ENCODE assay signal across 18 cellular contexts in genomic region chr18:42074704-42075103, GRCh38.
DNase-seq lines count a peak whose midpoint lies in the region; ATAC-seq, FAIRE-seq and TF ChIP-seq lines count a peak whose summit lies in the region.
"Had no signal": no experiment of that assay in that cellular context is flagged by ENCODE, and none has a peak within 500 bp of the region (broad histone marks: within the 10 kb centered on the region; RNA-seq: fewer than 3 reads in every experiment).

No MANE protein-coding gene starts in this region.

- intact Hi-C loops in kidney (cut with DNase I), result no loop called here
- intact Hi-C loops in head of caudate nucleus (cut with DNase I), result no loop called here
- intact Hi-C loops in activated CD4-positive, alpha-beta T cell treated with anti-CD3 and anti-CD28 coated beads for 36 hours (cut with DNase I, micrococcal nuclease), result no loop called here

- H3K4me1 Mint-ChIP-seq in activated naive CD8-positive, alpha-beta T cell (ENCODE audit: low read depth), result peaks cover 6% of the 10 kb centered on the region
- peaks cover 7% of the 10 kb centered on the region for H3K4me1 Mint-ChIP-seq in activated naive CD8-positive, alpha-beta T cell treated with anti-CD3 and anti-CD28 coated beads for 36 hours
- no peaks in the 10 kb centered on the region; the same call in 1 of the 2 replicates for H3K4me1 Mint-ChIP-seq in WTC11
- no peaks in the 10 kb centered on the region for H3K4me1 Mint-ChIP-seq in activated CD4-positive, alpha-beta T cell treated with anti-CD3 and anti-CD28 coated beads for 36 hours
- H3K4me1 Mint-ChIP-seq: B cell had no signal

- FAIRE-seq in kidney (lab: Jason Lieb, UNC), result peak; percentile 32
- FAIRE-seq: GM12878, HepG2 had no signal

- peaks cover 41% of the 10 kb centered on the region for H3K36me3 Mint-ChIP-seq in activated naive CD8-positive, alpha-beta T cell
- peaks cover 45% of the 10 kb centered on the region for H3K36me3 Mint-ChIP-seq in activated naive CD8-positive, alpha-beta T cell treated with anti-CD3 and anti-CD28 coated beads for 36 hours
- peaks cover 27% of the 10 kb centered on the region for H3K36me3 Mint-ChIP-seq in WTC11
- H3K36me3 Mint-ChIP-seq in activated CD4-positive, alpha-beta T cell treated with anti-CD3 and anti-CD28 coated beads for 36 hours (ENCODE audit: low read depth), result peaks cover 45% of the 10 kb centered on the region

- peaks cover 9 to 14% of the 10 kb centered on the region in 2 donors for H3K36me3 ChIP-seq in kidney (ENCODE audit: control insufficient read depth in 1 of 2, insufficient read depth in 2 of 2, low read length in 2 of 2)
- H3K36me3 ChIP-seq: HAP-1 had no signal

- no peaks in the 10 kb centered on the region for H3K27me3 Mint-ChIP-seq in activated naive CD8-positive, alpha-beta T cell
- no peaks in the 10 kb centered on the region for H3K27me3 Mint-ChIP-seq in activated naive CD8-positive, alpha-beta T cell treated with anti-CD3 and anti-CD28 coated beads for 36 hours
- no peaks in the 10 kb centered on the region for H3K27me3 Mint-ChIP-seq in WTC11 (ENCODE audit: low read depth)
- no peaks in the 10 kb centered on the region for H3K27me3 Mint-ChIP-seq in activated CD4-positive, alpha-beta T cell treated with anti-CD3 and anti-CD28 coated beads for 36 hours
- H3K27me3 Mint-ChIP-seq: B cell; CD8-positive, alpha-beta memory T cell had no signal

- TF ChIP-seq CTCF in WTC11 (IDR thresholded peaks at IDR 0.05), result no peak
- no peak for TF ChIP-seq CTCF in kidney (IDR thresholded peaks at IDR 0.05; ENCODE audit: borderline replicate concordance, extremely low read depth, insufficient read depth)

- H3K9me3 Mint-ChIP-seq in activated naive CD8-positive, alpha-beta T cell (ENCODE audit: low read depth), result no peaks in the 10 kb centered on the region
- H3K9me3 Mint-ChIP-seq in activated naive CD8-positive, alpha-beta T cell treated with anti-CD3 and anti-CD28 coated beads for 36 hours, result no peaks in the 10 kb centered on the region
- peaks cover 9% of the 10 kb centered on the region for H3K9me3 Mint-ChIP-seq in WTC11
- H3K9me3 Mint-ChIP-seq in activated CD4-positive, alpha-beta T cell treated with anti-CD3 and anti-CD28 coated beads for 36 hours (ENCODE audit: low read depth), result no peaks in the 10 kb centered on the region
- H3K9me3 Mint-ChIP-seq: CD8-positive, alpha-beta memory T cell had no signal

- no peak for ATAC-seq in WTC11
- no peak for ATAC-seq in activated CD4-positive, alpha-beta T cell treated with anti-CD3 and anti-CD28 coated beads for 36 hours
- ATAC-seq: GM12878, HepG2 had no signal

- no peak overlapping the region for H3K27ac ChIP-seq in kidney (ENCODE audit: low read depth in 2 of 2, low read length in 2 of 2)
- H3K27ac ChIP-seq: BLaER1 treated with 17β-estradiol and CSF1 and Interleukin-3, amounts not matched to agents 10 nM and 100 nM; GM23248 had no signal

- POLR2A ChIA-PET in WTC11 (lab: Charles Lee), result no interaction called here
- POLR2A ChIA-PET in activated CD4-positive, alpha-beta T cell treated with anti-CD3 and anti-CD28 coated beads for 36 hours (lab: Charles Lee), result no interaction called here

- H3K27ac Mint-ChIP-seq in activated naive CD8-positive, alpha-beta T cell, result peak overlapping the region; percentile 0
- no peak overlapping the region for H3K27ac Mint-ChIP-seq in activated naive CD8-positive, alpha-beta T cell treated with anti-CD3 and anti-CD28 coated beads for 36 hours
- peak overlapping the region; percentile 6; the same call in 1 of the 2 replicates for H3K27ac Mint-ChIP-seq in WTC11
- no peak overlapping the region for H3K27ac Mint-ChIP-seq in activated CD4-positive, alpha-beta T cell treated with anti-CD3 and anti-CD28 coated beads for 36 hours
- H3K27ac Mint-ChIP-seq: B cell had no signal

- no peak overlapping the region for H3K4me3 Mint-ChIP-seq in activated naive CD8-positive, alpha-beta T cell
- H3K4me3 Mint-ChIP-seq in activated naive CD8-positive, alpha-beta T cell treated with anti-CD3 and anti-CD28 coated beads for 36 hours, result no peak overlapping the region
- no peak overlapping the region for H3K4me3 Mint-ChIP-seq in WTC11
- H3K4me3 Mint-ChIP-seq in activated CD4-positive, alpha-beta T cell treated with anti-CD3 and anti-CD28 coated beads for 36 hours, result no peak overlapping the region
- H3K4me3 Mint-ChIP-seq: B cell; CD8-positive, alpha-beta memory T cell had no signal

- H3K9me3 ChIP-seq in kidney (ENCODE audit: control insufficient read depth in 1 of 2, low read length in 2 of 2), result no peaks in the 10 kb centered on the region
- H3K9me3 ChIP-seq: HAP-1 had no signal

- CTCF ChIA-PET in WTC11 (lab: Charles Lee), result no interaction called here
- CTCF ChIA-PET in activated CD4-positive, alpha-beta T cell treated with anti-CD3 and anti-CD28 coated beads for 36 hours (lab: Charles Lee), result interaction anchor here (2.6 kb wide), 1 partner anchor 21 kb away, joined by 11 read pairs; no protein-coding TSS in a partner anchor

- H3K4me3 ChIP-seq in kidney (ENCODE audit: low read length in 2 of 2), result no peak overlapping the region
- H3K4me3 ChIP-seq: BLaER1 treated with 17β-estradiol and CSF1 and Interleukin-3, amounts not matched to agents 10 nM and 100 nM; GM12878; GM23248; HAP-1 had no signal

- H3K9ac ChIP-seq in kidney (ENCODE audit: low read length in 2 of 2), result no peak overlapping the region
- H3K9ac ChIP-seq: BLaER1 treated with 17β-estradiol and CSF1 and Interleukin-3, amounts not matched to agents 10 nM and 100 nM; GM23248 had no signal

- no peak for DNase-seq in activated naive CD8-positive, alpha-beta T cell treated with anti-CD3 and anti-CD28 coated beads for 36 hours
- DNase-seq in WTC11 (ENCODE audit: low spot score) (no peak), kidney (no peak), head of caudate nucleus (no peak)
- no peak for DNase-seq in activated CD4-positive, alpha-beta T cell treated with anti-CD3 and anti-CD28 coated beads for 36 hours
- DNase-seq: CD8-positive, alpha-beta memory T cell; COR-L47; DMS 273 treated with DMSO at 0.1 percent for 48 hours; DMS53; DND-41; EL; GM23248 had no signal

- H3K4me1 ChIP-seq in kidney (ENCODE audit: control insufficient read depth in 1 of 2, insufficient read depth in 1 of 2, low read depth in 1 of 2, low read length in 2 of 2), result no peaks in the 10 kb centered on the region
- H3K4me1 ChIP-seq: HAP-1 had no signal

TF ChIP-seq in WTC11, 78 proteins besides CTCF, POLR2A, EP300 and RAD21 (continues in another document):
- TF ChIP-seq ATF6 (CRISPR knock-in tag; IDR thresholded peaks at IDR 0.05), result no peak
- no peak for TF ChIP-seq ATF1 (CRISPR knock-in tag; IDR thresholded peaks at IDR 0.05)
- TF ChIP-seq ZNF671 (CRISPR knock-in tag; IDR thresholded peaks at IDR 0.05), result no peak
- TF ChIP-seq ZNF281 (CRISPR knock-in tag; IDR thresholded peaks at IDR 0.05), result no peak
- TF ChIP-seq NR3C1 (CRISPR knock-in tag; conservative IDR thresholded peaks at IDR 0.05; ENCODE audit: low read depth), result no peak

Comparison
In these comparisons a context has a peak if more than half of its experiments do, and no peak if none do; other contexts are left out.
1. H3K27ac Mint-ChIP-seq: peak in activated naive CD8-positive, alpha-beta T cell (single experiment) and WTC11 (single experiment); none in activated naive CD8-positive, alpha-beta T cell treated with anti-CD3 and anti-CD28 coated beads for 36 hours (single experiment) and activated CD4-positive, alpha-beta T cell treated with anti-CD3 and anti-CD28 coated beads for 36 hours (single experiment).